In genomic region chr11:70250876-70251275, GRCh38 we compare ENCODE assay signal across 24 cellular contexts.
"Had no signal": no experiment of that assay in that cellular context is flagged by ENCODE, and none has a peak within 500 bp of the region (broad histone marks: within the 10 kb centered on the region; RNA-seq: fewer than 3 reads in every experiment).

No MANE protein-coding gene starts in this region.

- H3K9ac ChIP-seq: KMS-11 had no signal

- H3K4me2 ChIP-seq: KMS-11 had no signal

- FAIRE-seq: RCC 7860 had no signal

- DNase-seq: activated B cell treated with CpG ODN at 0.5 μM for 24 hours; activated CD4-positive, alpha-beta T cell treated with anti-CD3 and anti-CD28 coated beads for 1 hour; activated CD4-positive, alpha-beta T cell treated with anti-CD3 and anti-CD28 coated beads, Interleukin-2, amount 10 ng/mL, durations not matched to agents 24 days and 14 days; activated CD4-positive, alpha-beta T cell treated with anti-CD3 and anti-CD28 coated beads, Interleukin-2, amount 50 U/mL, for 48 hours; activated CD8-positive, alpha-beta memory T cell treated with anti-CD3 and anti-CD28 coated beads for 24 hours; activated effector memory CD4-positive, alpha-beta T cell treated with anti-CD3 and anti-CD28 coated beads, Interleukin-2, amount 50 U/mL, for 16 hours; activated naive CD4-positive, alpha-beta T cell treated with Interleukin-2 at 50 U/mL for 16 hours; activated T-cell treated with anti-CD3 and anti-CD28 coated beads, Interleukin-2, amount 50 U/mL, for 4 hours; brain microvascular endothelial cell; MM.1S; NCI-H1105; NCI-H1436; NCI-H1694 treated with DMSO at 0.1 percent for 48 hours; NCI-H2029 treated with DMSO at 0.1 percent for 48 hours; NCI-H510A treated with DMSO at 0.1 percent for 48 hours; NCI-H69; PC-3; SHP77; SW 1271 had no signal

- H3K4me3 ChIP-seq: SJSA1 had no signal

- ATAC-seq: activated naive CD4-positive, alpha-beta T cell treated with anti-CD3 and anti-CD28 coated beads, Interleukin-2, amount 50 U/mL, for 72 hours; activated T-cell treated with anti-CD3 and anti-CD28 coated beads, Interleukin-2, amount 50 U/mL, for 4 hours; PC-3; SK-N-SH treated with all-trans-retinoic acid at 6 μM for 48 hours had no signal

- H3K36me3 ChIP-seq: brain microvascular endothelial cell, SJSA1 had no signal

- H3K27me3 ChIP-seq: brain microvascular endothelial cell, SJSA1 had no signal

- H3K27ac ChIP-seq: brain microvascular endothelial cell, KMS-11, SJSA1 had no signal
